In genomic region chr4:101050088-101050835, GRCh38 we compare ENCODE assay signal across 16 cellular contexts.
DNase-seq lines count a peak whose midpoint lies in the region; ATAC-seq lines count a peak whose summit lies in the region.
"Had no signal": no experiment of that assay in that cellular context is flagged by ENCODE, and none has a peak within 500 bp of the region (broad histone marks: within the 10 kb centered on the region; RNA-seq: fewer than 3 reads in every experiment).

No MANE protein-coding gene starts in this region.

- H3K9me3 Mint-ChIP-seq in activated naive CD8-positive, alpha-beta T cell treated with anti-CD3 and anti-CD28 coated beads, Interleukin-2, amount 50 U/mL, for 24 hours: no peaks in the 10 kb centered on the region
- H3K9me3 Mint-ChIP-seq in activated naive CD8-positive, alpha-beta T cell treated with anti-CD3 and anti-CD28 coated beads for 36 hours: no peaks in the 10 kb centered on the region
- H3K9me3 Mint-ChIP-seq in effector memory CD8-positive, alpha-beta T cell: no peaks in the 10 kb centered on the region

- no peak for DNase-seq in activated naive CD8-positive, alpha-beta T cell treated with anti-CD3 and anti-CD28 coated beads, Interleukin-2, amount 50 U/mL, for 24 hours
- DNase-seq in activated naive CD8-positive, alpha-beta T cell treated with anti-CD3 and anti-CD28 coated beads for 36 hours: no peak
- no peak for DNase-seq in effector memory CD8-positive, alpha-beta T cell
- DNase-seq in stimulated activated naive CD8-positive, alpha-beta T cell treated with anti-CD3 and anti-CD28 coated beads, Interleukin-15, Interleukin-2, amounts not matched to agents 100 U/mL and 50 U/mL, for 24 hours: no peak
- DNase-seq in GDM1 (lab: John Stamatoyannopoulos, UW) (no peak), ureter (ENCODE audit: low spot score) (no peak)
- DNase-seq: DMS 273 treated with DMSO at 0.1 percent for 48 hours, DND-41, NCI-H1092 treated with DMSO at 0.1 percent for 48 hours, NCI-H146, NCI-H2029 treated with DMSO at 0.1 percent for 48 hours, NCI-H2227 treated with DMSO at 0.1 percent for 48 hours, SHP77 had no signal

- peaks cover 2% of the 10 kb centered on the region for H3K36me3 Mint-ChIP-seq in activated naive CD8-positive, alpha-beta T cell treated with anti-CD3 and anti-CD28 coated beads, Interleukin-2, amount 50 U/mL, for 24 hours (ENCODE audit: low read depth)
- H3K36me3 Mint-ChIP-seq in activated naive CD8-positive, alpha-beta T cell treated with anti-CD3 and anti-CD28 coated beads for 36 hours: peaks cover 2% of the 10 kb centered on the region
- H3K36me3 Mint-ChIP-seq in effector memory CD8-positive, alpha-beta T cell (ENCODE audit: insufficient read depth): no peaks in the 10 kb centered on the region

- no peaks in the 10 kb centered on the region for H3K27me3 Mint-ChIP-seq in activated naive CD8-positive, alpha-beta T cell treated with anti-CD3 and anti-CD28 coated beads, Interleukin-2, amount 50 U/mL, for 24 hours
- no peaks in the 10 kb centered on the region for H3K27me3 Mint-ChIP-seq in activated naive CD8-positive, alpha-beta T cell treated with anti-CD3 and anti-CD28 coated beads for 36 hours
- no peaks in the 10 kb centered on the region for H3K27me3 Mint-ChIP-seq in effector memory CD8-positive, alpha-beta T cell

- peaks cover 13% of the 10 kb centered on the region for H3K4me1 Mint-ChIP-seq in activated naive CD8-positive, alpha-beta T cell treated with anti-CD3 and anti-CD28 coated beads, Interleukin-2, amount 50 U/mL, for 24 hours
- H3K4me1 Mint-ChIP-seq in activated naive CD8-positive, alpha-beta T cell treated with anti-CD3 and anti-CD28 coated beads for 36 hours: peaks cover 3% of the 10 kb centered on the region
- H3K4me1 Mint-ChIP-seq in effector memory CD8-positive, alpha-beta T cell (ENCODE audit: low read depth in 2 of 2): peaks cover 5 to 24% of the 10 kb centered on the region in 2 donors

- peak; percentile 28 for ATAC-seq in activated naive CD8-positive, alpha-beta T cell treated with anti-CD3 and anti-CD28 coated beads, Interleukin-2, amount 50 U/mL, for 24 hours
- ATAC-seq in GM19351 (IDR thresholded peaks at IDR 0.05; ENCODE audit: unreplicated experiment) (peak; percentile 49), GM21825 (IDR thresholded peaks at IDR 0.05; ENCODE audit: unreplicated experiment) (no peak)
- peak; percentile 39 for ATAC-seq in effector memory CD8-positive, alpha-beta T cell (replicated peaks)
- ATAC-seq in stimulated activated naive CD8-positive, alpha-beta T cell treated with anti-CD3 and anti-CD28 coated beads, Interleukin-15, Interleukin-2, amounts not matched to agents 100 U/mL and 50 U/mL, for 24 hours: peak; percentile 65
- ATAC-seq: K562 had no signal

- H3K27ac Mint-ChIP-seq in activated naive CD8-positive, alpha-beta T cell treated with anti-CD3 and anti-CD28 coated beads, Interleukin-2, amount 50 U/mL, for 24 hours: no peak overlapping the region
- no peak overlapping the region for H3K27ac Mint-ChIP-seq in activated naive CD8-positive, alpha-beta T cell treated with anti-CD3 and anti-CD28 coated beads for 36 hours
- peak overlapping the region in 1 of 2 donors; percentile 82 for H3K27ac Mint-ChIP-seq in effector memory CD8-positive, alpha-beta T cell

- H3K4me3 Mint-ChIP-seq in activated naive CD8-positive, alpha-beta T cell treated with anti-CD3 and anti-CD28 coated beads, Interleukin-2, amount 50 U/mL, for 24 hours: no peak overlapping the region
- no peak overlapping the region for H3K4me3 Mint-ChIP-seq in activated naive CD8-positive, alpha-beta T cell treated with anti-CD3 and anti-CD28 coated beads for 36 hours
- peak overlapping the region in 1 of 2 donors; percentile 1 for H3K4me3 Mint-ChIP-seq in effector memory CD8-positive, alpha-beta T cell
